7 cellular contexts compared by ENCODE assay signal in the genomic region with DNA sequence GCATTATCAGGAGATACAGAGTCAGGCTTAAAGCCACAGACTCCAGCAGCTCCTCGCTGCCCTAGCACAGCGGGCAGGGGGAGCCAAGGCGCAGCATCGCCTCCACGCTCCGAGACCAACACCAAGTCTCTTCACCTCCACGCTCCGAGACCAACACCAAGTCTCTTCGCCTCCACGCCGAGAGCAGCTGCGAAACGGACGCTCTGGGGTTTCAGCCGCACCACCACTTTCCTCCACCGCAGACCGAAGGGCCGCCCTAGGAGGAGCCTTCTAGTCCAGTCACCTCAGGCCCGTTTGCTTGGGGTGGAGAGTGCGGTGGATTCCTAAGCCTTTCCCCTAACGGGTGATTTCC. TPM values are rescaled to one million over a fixed set of nuclear protein-coding genes. Genes with fewer than 3 reads are reported as not detected.
DNase-seq lines count a peak whose midpoint lies in the region; ATAC-seq and TF ChIP-seq lines count a peak whose summit lies in the region.

No MANE protein-coding gene starts in this region.

- H3K27me3 ChIP-seq in left lung, result no peaks in the 10 kb centered on the region

- H3K36me3 Mint-ChIP-seq in activated B cell treated with CpG ODN at 0.5 μM for 24 hours (ENCODE audit: low read depth), result no peaks in the 10 kb centered on the region
- peaks cover 31% of the 10 kb centered on the region for H3K36me3 Mint-ChIP-seq in dendritic cell treated with granulocyte-macrophage colony-stimulating factor and Interleukin-4, amounts not matched to agents 40 ng/mL and 50 ng/mL, for 4 days (ENCODE audit: low read depth)

- DNase-seq in GM04504 (ENCODE audit: low read depth) (peak; percentile 23), KG1 (lab: John Stamatoyannopoulos, UW) (peak; percentile 41), activated B cell treated with CpG ODN at 0.5 μM for 24 hours (peak; percentile 44), left lung (peak; percentile 56 to 87)
- DNase-seq in stimulated activated CD4-positive, alpha-beta T cell treated with anti-CD3 and anti-CD28 coated beads, Interleukin-4, amount 100 ng/mL, for 1 hour, result peak; percentile 17

- no peaks in the 10 kb centered on the region for H3K36me3 ChIP-seq in left lung

- no peaks in the 10 kb centered on the region for H3K9me3 ChIP-seq in left lung

- POLR2A ChIA-PET in activated B cell treated with CpG ODN at 0.5 μM for 24 hours (lab: Charles Lee), result no interaction called here

- H3K9me3 Mint-ChIP-seq in activated B cell treated with CpG ODN at 0.5 μM for 24 hours, result no peaks in the 10 kb centered on the region
- H3K9me3 Mint-ChIP-seq in dendritic cell treated with granulocyte-macrophage colony-stimulating factor and Interleukin-4, amounts not matched to agents 40 ng/mL and 50 ng/mL, for 4 days, result no peaks in the 10 kb centered on the region

- CTCF ChIA-PET in activated B cell treated with CpG ODN at 0.5 μM for 24 hours (lab: Charles Lee), result interaction anchor here (1.0 to 3.5 kb wide), 3 partner anchors 28 to 154 kb away, joined by 3 to 12 read pairs (median 4); no protein-coding TSS in a partner anchor

- H3K4me3 Mint-ChIP-seq in activated B cell treated with CpG ODN at 0.5 μM for 24 hours, result peak overlapping the region; percentile 87
- peak overlapping the region; percentile 99 for H3K4me3 Mint-ChIP-seq in dendritic cell treated with granulocyte-macrophage colony-stimulating factor and Interleukin-4, amounts not matched to agents 40 ng/mL and 50 ng/mL, for 4 days

- peak overlapping the region; percentile 41 for H3K27ac Mint-ChIP-seq in activated B cell treated with CpG ODN at 0.5 μM for 24 hours
- H3K27ac Mint-ChIP-seq in dendritic cell treated with granulocyte-macrophage colony-stimulating factor and Interleukin-4, amounts not matched to agents 40 ng/mL and 50 ng/mL, for 4 days, result peak overlapping the region; percentile 100

- ATAC-seq in GM21576 (IDR thresholded peaks at IDR 0.05; ENCODE audit: unreplicated experiment), result peak; percentile 35
- peak; percentile 63 for ATAC-seq in activated B cell treated with CpG ODN at 0.5 μM for 24 hours (ENCODE audit: low read depth)
- ATAC-seq in left lung, result peak; percentile 61

- TF ChIP-seq CTCF in activated B cell treated with CpG ODN at 0.5 μM for 24 hours (IDR thresholded peaks at IDR 0.05), result no peak
- peak in 1 of 2 donors; percentile 8 for TF ChIP-seq CTCF in left lung (IDR thresholded peaks at IDR 0.05)

- peaks cover 3 to 43% of the 10 kb centered on the region in 2 donors for H3K4me1 ChIP-seq in left lung

- peaks cover 5% of the 10 kb centered on the region for H3K27me3 Mint-ChIP-seq in activated B cell treated with CpG ODN at 0.5 μM for 24 hours
- no peaks in the 10 kb centered on the region for H3K27me3 Mint-ChIP-seq in dendritic cell treated with granulocyte-macrophage colony-stimulating factor and Interleukin-4, amounts not matched to agents 40 ng/mL and 50 ng/mL, for 4 days

- H3K4me1 Mint-ChIP-seq in activated B cell treated with CpG ODN at 0.5 μM for 24 hours, result peaks cover 38% of the 10 kb centered on the region
- H3K4me1 Mint-ChIP-seq in dendritic cell treated with granulocyte-macrophage colony-stimulating factor and Interleukin-4, amounts not matched to agents 40 ng/mL and 50 ng/mL, for 4 days (ENCODE audit: low read depth), result peaks cover 55% of the 10 kb centered on the region

- peak overlapping the region; percentile 91 to 98 for H3K27ac ChIP-seq in left lung

- intact Hi-C loops in activated B cell treated with CpG ODN at 0.5 μM for 24 hours (cut with micrococcal nuclease) (loop anchor here (2.0 kb wide), 1 partner anchor 85 kb away; no protein-coding TSS in a partner anchor), left lung (cut with DNase I) (no loop called here)
- intact Hi-C loops in dendritic cell treated with granulocyte-macrophage colony-stimulating factor and Interleukin-4, amounts not matched to agents 40 ng/mL and 50 ng/mL, for 4 days (cut with micrococcal nuclease), result loop anchor here (2.0 kb wide), 1 partner anchor 35 kb away; no protein-coding TSS in a partner anchor

- peak overlapping the region; percentile 67 to 76 for H3K4me3 ChIP-seq in left lung

RNA-seq across cellular contexts. Expression of gene DMXL2, which starts 0.7 kb away (rescaled TPM):
- total RNA-seq in activated B cell treated with CpG ODN at 0.5 μM for 24 hours, result 5.3 and 6.1 TPM in 2 replicates
- 10 to 100 TPM; 38.7 to 89.5 TPM for total RNA-seq in left lung

RNA-seq across cellular contexts. Expression of gene SCG3, which starts 59.4 kb away (rescaled TPM):
- not detected in 2 replicates for total RNA-seq in activated B cell treated with CpG ODN at 0.5 μM for 24 hours
- under 1 TPM in 1 of 2 donors, not detected in 1; 0.12 TPM for total RNA-seq in left lung

Comparison
In these comparisons a context has a peak if more than half of its experiments do, and no peak if none do; other contexts are left out.
1. Peak in every context shown above with its lines: DNase-seq, ATAC-seq, H3K4me3 ChIP-seq and H3K27ac ChIP-seq.
2. DNase-seq: peak in every context shown above with its lines; median percentile 72 in left lung; 44 in activated B cell treated with CpG ODN at 0.5 μM for 24 hours; 41 in KG1; 23 in GM04504; 17 in stimulated activated CD4-positive, alpha-beta T cell treated with anti-CD3 and anti-CD28 coated beads, Interleukin-4, amount 100 ng/mL, for 1 hour.
3. intact Hi-C loops: an anchor here in activated B cell treated with CpG ODN at 0.5 μM for 24 hours (2.0 kb wide) and dendritic cell treated with granulocyte-macrophage colony-stimulating factor and Interleukin-4, amounts not matched to agents 40 ng/mL and 50 ng/mL, for 4 days (2.0 kb wide); none called in left lung.